In genomic region chr21:41678016-41678935, GRCh38 we compare ENCODE assay signal across 10 cellular contexts.
A peak's percentile ranks its signal among the peaks of the same experiment; 100 is the strongest.
DNase-seq lines count a peak whose midpoint lies in the region; TF ChIP-seq lines count a peak whose summit lies in the region.
"Had no signal": no experiment of that assay in that cellular context is flagged by ENCODE, and none has a peak within 500 bp of the region (broad histone marks: within the 10 kb centered on the region; RNA-seq: fewer than 3 reads in every experiment).

No MANE protein-coding gene starts in this region.

- H4K91ac ChIP-seq in trophoblast cell (ENCODE audit: low read depth, low read length) = peak overlapping the region; percentile 38

- H3K4me3 ChIP-seq in esophagus muscularis mucosa (no peak overlapping the region), trophoblast cell (ENCODE audit: low read depth, low read length) (no peak overlapping the region)
- H3K4me3 ChIP-seq: GM12878 had no signal

- intact Hi-C loops in esophagus muscularis mucosa (cut with DNase I) = no loop called here

- WGBS in esophagus muscularis mucosa = 72% methylated on average over 15 of the region's 17 CpGs
- WGBS in trophoblast cell (ENCODE audit: extremely low coverage, insufficient coverage, insufficient read length) = no CpG with 5 or more reads among the region's 17 CpGs

- H4K12ac ChIP-seq in trophoblast cell (ENCODE audit: low read depth, low read length) = peak overlapping the region; percentile 9

- H4K8ac ChIP-seq in trophoblast cell (ENCODE audit: low read depth, low read length) = peak overlapping the region; percentile 80

- H3K27ac ChIP-seq in esophagus muscularis mucosa (replicated peaks in 1 of 4) (peak overlapping the region; percentile 1 to 59 (median 52)), trophoblast cell (ENCODE audit: low read depth, low read length) (peak overlapping the region; percentile 31)

- in situ Hi-C loops in KBM-7 (cut with MboI; ENCODE audit: low pct_unique_long_range_greater_than_20kb, low sequenced_read_pairs) = no loop called here

- H3K18ac ChIP-seq in trophoblast cell (ENCODE audit: low read length) = peak overlapping the region; percentile 13

- peaks cover 4% of the 10 kb centered on the region for H3K79me1 ChIP-seq in trophoblast cell (ENCODE audit: low read length)

- no peak overlapping the region for H3K9ac ChIP-seq in trophoblast cell (ENCODE audit: low read length)

- TF ChIP-seq EP300 in esophagus muscularis mucosa (IDR thresholded peaks at IDR 0.05) = no peak

- H3K36me3 ChIP-seq in esophagus muscularis mucosa (no peaks in the 10 kb centered on the region), trophoblast cell (ENCODE audit: control insufficient read depth in 1 of 2, insufficient read depth in 2 of 2, low read length in 2 of 2) (no peaks in the 10 kb centered on the region)

- TF ChIP-seq POLR2A in esophagus muscularis mucosa (IDR thresholded peaks at IDR 0.05; ENCODE audit: low read depth) = no peak

- peaks cover 9 to 16% (median 15%) of the 10 kb centered on the region in 4 donors for H3K4me1 ChIP-seq in esophagus muscularis mucosa
- peaks cover 20 to 26% of the 10 kb centered on the region in 2 experiments for H3K4me1 ChIP-seq in trophoblast cell (ENCODE audit: control insufficient read depth in 1 of 2, insufficient read depth in 2 of 2, low read length in 2 of 2)

- H2BK5ac ChIP-seq in trophoblast cell (ENCODE audit: low read depth, low read length, poor library complexity) = no peak overlapping the region

- peak overlapping the region; percentile 3 for H2AFZ ChIP-seq in trophoblast cell (ENCODE audit: insufficient read depth, low read length, poor library complexity)

- DNase-seq in EH (ENCODE audit: low read depth) (peak; percentile 51), NCI-H526 treated with DMSO at 0.1 percent for 48 hours (lab: John Stamatoyannopoulos, UW) (peak; percentile 63), esophagus muscularis mucosa (ENCODE audit: extremely low spot score) (no peak), trophoblast cell (peak in 1 of 2 donors; percentile 14), middle frontal gyrus (ENCODE audit: extremely low spot score, low spot score) (no peak), GM10266 (ENCODE audit: extremely low spot score) (no peak), KBM-7 (no peak), NAMALWA (ENCODE audit: low spot score) (no peak)
- DNase-seq: activated naive CD8-positive, alpha-beta T cell treated with anti-CD3 and anti-CD28 coated beads for 36 hours had no signal

- peak overlapping the region; percentile 21 for H2BK12ac ChIP-seq in trophoblast cell (ENCODE audit: low read length)

- H3K14ac ChIP-seq in trophoblast cell (ENCODE audit: low read length) = peak overlapping the region; percentile 36

- no peak for TF ChIP-seq CTCF in esophagus muscularis mucosa (IDR thresholded peaks at IDR 0.05)
- TF ChIP-seq CTCF in GM10266 (IDR thresholded peaks at IDR 0.05; ENCODE audit: control insufficient read depth, insufficient read depth, low read depth, missing control alignments) = no peak

- peak overlapping the region; percentile 9 for H2BK120ac ChIP-seq in trophoblast cell (ENCODE audit: insufficient read depth, low read length, poor library complexity)

- no peak overlapping the region for H3K23ac ChIP-seq in trophoblast cell (ENCODE audit: low read length)

- H3K27me3 ChIP-seq in esophagus muscularis mucosa (peaks cover 0 to 31% (median 0%) of the 10 kb centered on the region in 4 donors), trophoblast cell (ENCODE audit: insufficient read depth, low read length) (no peaks in the 10 kb centered on the region)

- no peaks in the 10 kb centered on the region for H3K79me2 ChIP-seq in trophoblast cell (ENCODE audit: control insufficient read depth, insufficient read depth, low read length, poor library complexity)

- H3K4ac ChIP-seq in trophoblast cell (ENCODE audit: low read depth, low read length) = no peak overlapping the region

- peak overlapping the region; percentile 6 for H2AK5ac ChIP-seq in trophoblast cell (ENCODE audit: low read length)

- peak overlapping the region; percentile 7 for H3K4me2 ChIP-seq in trophoblast cell (ENCODE audit: low read length)

- no peaks in the 10 kb centered on the region for H3K9me3 ChIP-seq in esophagus muscularis mucosa
- peaks cover 2% of the 10 kb centered on the region for H3K9me3 ChIP-seq in trophoblast cell (ENCODE audit: insufficient read depth, low read depth, low read length)

Comparison
In these comparisons a context has a peak if more than half of its experiments do, and no peak if none do; other contexts are left out.
1. DNase-seq: peak in EH (single experiment) and NCI-H526 treated with DMSO at 0.1 percent for 48 hours (single experiment); none in esophagus muscularis mucosa (single experiment), middle frontal gyrus (single experiment), GM10266 (single experiment), KBM-7 (single experiment) and NAMALWA (single experiment).